ENCODE assay signal across 14 cellular contexts in genomic region chr9:105138306-105138801, GRCh38.
A peak's percentile ranks its signal among the peaks of the same experiment; 100 is the strongest.
DNase-seq lines count a peak whose midpoint lies in the region; ATAC-seq, FAIRE-seq and TF ChIP-seq lines count a peak whose summit lies in the region.
"Had no signal": no experiment of that assay in that cellular context is flagged by ENCODE, and none has a peak within 500 bp of the region (broad histone marks: within the 10 kb centered on the region; RNA-seq: fewer than 3 reads in every experiment).

No MANE protein-coding gene starts in this region.

- ATAC-seq in T-helper 17 cell (no peak), HG02588 (IDR thresholded peaks at IDR 0.05; ENCODE audit: unreplicated experiment) (no peak)

- no peak overlapping the region for H3K27ac ChIP-seq in mammary epithelial cell (ENCODE audit: insufficient read depth, low read depth, low read length)
- peak overlapping the region; percentile 81 for H3K27ac ChIP-seq in subcutaneous abdominal adipose tissue (ENCODE audit: low read depth, low read length)

- DNase-seq in DMS153 (lab: John Stamatoyannopoulos, UW): peak; percentile 59
- no peak for DNase-seq in DMS153 treated with DMSO at 0.1 percent for 48 hours (lab: John Stamatoyannopoulos, UW; ENCODE audit: unreplicated experiment)
- no peak for DNase-seq in mammary epithelial cell
- peak; percentile 77 for DNase-seq in iPS-NIHi7 (ENCODE audit: extremely low spot score)
- no peak for DNase-seq in T-helper 17 cell
- DNase-seq in H54 (ENCODE audit: insufficient read length, low spot score): no peak
- DNase-seq: 8988T; activated CD4-positive, alpha-beta memory T cell treated with anti-CD3 and anti-CD28 coated beads, Interleukin-2, amount 10 ng/mL, durations not matched to agents 7 days and 5 days; EL; islet precursor cell; posterior cingulate gyrus had no signal

- H3K4me3 ChIP-seq in mammary epithelial cell (replicated peaks in 1 of 3; ENCODE audit: insufficient read depth in 1 of 3, low read depth in 2 of 3, low read length in 3 of 3): no peak overlapping the region
- H3K4me3 ChIP-seq in subcutaneous abdominal adipose tissue (ENCODE audit: low read depth in 1 of 5, low read length in 5 of 5): no peak overlapping the region

- H3K36me3 ChIP-seq in mammary epithelial cell (ENCODE audit: insufficient read depth, low read length) (no peaks in the 10 kb centered on the region), subcutaneous abdominal adipose tissue (ENCODE audit: control insufficient read depth in 5 of 5, insufficient read depth in 5 of 5, low read length in 5 of 5) (no peaks in the 10 kb centered on the region)

- no TSS peak for BruUV-seq in mammary epithelial cell (replicated peaks; lab: Mats Ljungman, UMichigan)

- dilution Hi-C loops in mammary epithelial cell (cut with HindIII; ENCODE audit: low sequenced_read_pairs): no loop called here

- 19% methylated on average over 5 of the region's 5 CpGs for WGBS in mammary epithelial cell (ENCODE audit: low coverage, missing lambda C conversion rate)

- H3K27ac Mint-ChIP-seq in T-helper 17 cell: no peak overlapping the region
- H3K27ac Mint-ChIP-seq: activated CD4-positive, alpha-beta memory T cell treated with anti-CD3 and anti-CD28 coated beads, Interleukin-2, amount 10 ng/mL, durations not matched to agents 7 days and 5 days; activated naive CD4-positive, alpha-beta T cell treated with anti-CD3 and anti-CD28 coated beads, Interleukin-2, amount 50 U/mL, for 24 hours had no signal

- FAIRE-seq in H54 (lab: Jason Lieb, UNC): no peak

- H3K79me2 ChIP-seq in mammary epithelial cell (ENCODE audit: insufficient read depth, low read length): no peaks in the 10 kb centered on the region

- H3K9ac ChIP-seq in mammary epithelial cell (ENCODE audit: insufficient read depth, low read length): no peak overlapping the region
- peak overlapping the region in 1 of 5 donors; percentile 11 for H3K9ac ChIP-seq in subcutaneous abdominal adipose tissue (ENCODE audit: low read length in 5 of 5)

- H3K4me3 Mint-ChIP-seq in T-helper 17 cell: no peak overlapping the region
- H3K4me3 Mint-ChIP-seq: activated CD4-positive, alpha-beta memory T cell treated with anti-CD3 and anti-CD28 coated beads, Interleukin-2, amount 10 ng/mL, durations not matched to agents 7 days and 5 days; activated naive CD4-positive, alpha-beta T cell treated with anti-CD3 and anti-CD28 coated beads, Interleukin-2, amount 50 U/mL, for 24 hours had no signal

- H3K4me1 Mint-ChIP-seq in T-helper 17 cell: peaks cover 17% of the 10 kb centered on the region

- H3K4me1 ChIP-seq in mammary epithelial cell (ENCODE audit: insufficient read depth, low read length) (no peaks in the 10 kb centered on the region), subcutaneous abdominal adipose tissue (ENCODE audit: control insufficient read depth in 5 of 5, insufficient read depth in 5 of 5, low read length in 5 of 5) (peaks cover 8 to 44% (median 39%) of the 10 kb centered on the region in 5 donors)

- peaks cover 2% of the 10 kb centered on the region for H3K36me3 Mint-ChIP-seq in T-helper 17 cell (ENCODE audit: low read depth)
- H3K36me3 Mint-ChIP-seq: activated naive CD4-positive, alpha-beta T cell treated with anti-CD3 and anti-CD28 coated beads, Interleukin-2, amount 50 U/mL, for 24 hours had no signal

- no peak for TF ChIP-seq POLR2A in H54 (IDR thresholded peaks at IDR 0.05; ENCODE audit: low read depth, low read length)

- peak overlapping the region; percentile 15 for H2AFZ ChIP-seq in mammary epithelial cell (ENCODE audit: low read depth, low read length)

- H3K9me3 ChIP-seq in mammary epithelial cell (replicated peaks; ENCODE audit: insufficient read depth, low read length) (no peaks in the 10 kb centered on the region), subcutaneous abdominal adipose tissue (ENCODE audit: control insufficient read depth in 5 of 5, low read length in 5 of 5) (no peaks in the 10 kb centered on the region), T-helper 17 cell (ENCODE audit: control insufficient read depth, low read length, poor library complexity, severe bottlenecking) (no peaks in the 10 kb centered on the region)

- H4K20me1 ChIP-seq in mammary epithelial cell (ENCODE audit: insufficient read depth, low read length): no peaks in the 10 kb centered on the region

- CTCF ChIA-PET in mammary epithelial cell (lab: Charles Lee; ENCODE audit: low non-redundant PET): interaction anchor here (0.6 kb wide), 1 partner anchor 275 kb away, joined by 3 read pairs; no protein-coding TSS in a partner anchor

- in situ Hi-C loops in mammary epithelial cell (cut with MboI; ENCODE audit: low sequenced_read_pairs in 2 of 2): no loop called here

- no peak for TF ChIP-seq CTCF in mammary epithelial cell (conservative IDR thresholded peaks at IDR 0.05 in 1 of 2, IDR thresholded peaks at IDR 0.05 in 1 of 2; ENCODE audit: extremely low read depth in 1 of 2, insufficient read depth in 1 of 2, low read depth in 1 of 2, low read length in 2 of 2)

- intact Hi-C loops in mammary epithelial cell (cut with micrococcal nuclease): no loop called here

- peaks cover under 1% of the 10 kb centered on the region for H3K27me3 Mint-ChIP-seq in T-helper 17 cell
- H3K27me3 Mint-ChIP-seq: activated naive CD4-positive, alpha-beta T cell treated with anti-CD3 and anti-CD28 coated beads, Interleukin-2, amount 50 U/mL, for 24 hours had no signal

- H3K27me3 ChIP-seq in mammary epithelial cell (ENCODE audit: insufficient read depth, low read length) (no peaks in the 10 kb centered on the region), subcutaneous abdominal adipose tissue (ENCODE audit: control insufficient read depth in 5 of 5, insufficient read depth in 4 of 5, low read length in 5 of 5) (no peaks in the 10 kb centered on the region)

- H3K4me2 ChIP-seq in mammary epithelial cell (ENCODE audit: insufficient read depth, low read depth, low read length): no peak overlapping the region

Comparison
In these comparisons a context has a peak if more than half of its experiments do, and no peak if none do; other contexts are left out.
1. DNase-seq: peak in DMS153 (single experiment) and iPS-NIHi7 (single experiment); none in DMS153 treated with DMSO at 0.1 percent for 48 hours (single experiment), mammary epithelial cell (single experiment), T-helper 17 cell (0 of 3) and H54 (single experiment).